ENCODE assay signal across 1 cellular context in the genomic region with DNA sequence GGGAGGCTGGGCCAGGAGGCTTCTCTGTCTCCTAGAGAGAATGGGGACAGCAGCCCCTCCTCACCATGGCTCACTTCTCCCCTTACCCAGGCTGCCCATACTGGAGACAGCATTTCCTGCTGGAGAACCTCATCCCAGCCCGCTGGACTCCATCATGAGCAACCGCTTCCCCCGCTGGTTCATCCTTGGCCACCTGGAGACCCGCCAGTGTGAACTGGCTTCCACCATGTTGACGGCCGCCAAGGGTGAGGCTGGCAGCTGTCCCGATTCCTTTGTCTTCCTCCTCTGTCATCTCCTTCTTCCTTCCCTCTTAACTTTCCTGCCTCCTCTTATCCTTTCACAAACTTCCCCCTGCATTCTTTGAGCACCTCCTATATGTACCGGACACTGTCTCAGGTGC.
TF ChIP-seq lines count a peak whose summit lies in the region.

No MANE protein-coding gene starts in this region.

TF ChIP-seq in IMR-90, 13 proteins besides CTCF, POLR2A, EP300 and RAD21:
- TF ChIP-seq FOS (IDR thresholded peaks at IDR 0.05; ENCODE audit: low read depth, low read length), result no peak
- TF ChIP-seq CEBPB (IDR thresholded peaks at IDR 0.05; ENCODE audit: low read depth, low read length), result no peak
- TF ChIP-seq RFX5 (IDR thresholded peaks at IDR 0.05; ENCODE audit: low read depth, low read length), result no peak
- TF ChIP-seq, protein P1, sequence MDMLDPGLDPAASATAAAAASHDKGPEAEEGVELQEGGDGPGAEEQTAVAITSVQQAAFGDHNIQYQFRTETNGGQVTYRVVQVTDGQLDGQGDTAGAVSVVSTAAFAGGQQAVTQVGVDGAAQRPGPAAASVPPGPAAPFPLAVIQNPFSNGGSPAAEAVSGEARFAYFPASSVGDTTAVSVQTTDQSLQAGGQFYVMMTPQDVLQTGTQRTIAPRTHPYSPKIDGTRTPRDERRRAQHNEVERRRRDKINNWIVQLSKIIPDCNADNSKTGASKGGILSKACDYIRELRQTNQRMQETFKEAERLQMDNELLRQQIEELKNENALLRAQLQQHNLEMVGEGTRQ (IDR thresholded peaks at IDR 0.05; ENCODE audit: low read depth, low read length), result no peak
- no peak for TF ChIP-seq MAFK (IDR thresholded peaks at IDR 0.05; ENCODE audit: low read depth, low read length)
- no peak for TF ChIP-seq MXI1 (IDR thresholded peaks at IDR 0.05; ENCODE audit: borderline replicate concordance, low read depth, low read length)
